Comparison of ENCODE assay signal across 17 cellular contexts in the genomic region with DNA sequence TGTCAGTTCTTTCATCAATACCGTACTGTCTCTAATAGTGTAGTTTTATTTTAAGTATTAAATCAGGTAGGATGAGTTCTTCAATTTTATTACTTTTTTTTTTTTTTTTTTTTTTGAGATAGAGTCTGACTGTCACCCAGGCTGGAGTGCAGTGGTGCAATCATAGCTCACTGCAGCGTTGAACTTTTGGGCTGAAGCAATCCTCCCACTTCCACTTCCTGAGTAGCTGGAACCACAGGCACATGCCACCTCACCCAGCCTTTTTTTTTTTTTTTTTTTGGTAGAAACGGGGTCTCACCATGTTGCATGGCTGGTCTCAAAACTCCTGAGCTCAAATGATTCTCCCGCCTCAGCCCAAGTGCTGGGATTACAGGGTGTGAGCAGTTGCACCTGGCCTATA. TPM values are rescaled to one million over a fixed set of nuclear protein-coding genes. Genes with fewer than 3 reads are reported as not detected.
DNase-seq lines count a peak whose midpoint lies in the region; ATAC-seq and TF ChIP-seq lines count a peak whose summit lies in the region.
"Had no signal": no experiment of that assay in that cellular context is flagged by ENCODE, and none has a peak within 500 bp of the region (broad histone marks: within the 10 kb centered on the region; RNA-seq: fewer than 3 reads in every experiment).

No MANE protein-coding gene starts in this region.

- no peaks in the 10 kb centered on the region; a peak in 1 of 22 replicates for H3K36me3 ChIP-seq in BLaER1 treated with 17β-estradiol and CSF1 and Interleukin-3, amounts not matched to agents 10 nM and 100 nM
- H3K36me3 ChIP-seq in testis (ENCODE audit: low read depth, missing control alignments), result no peaks in the 10 kb centered on the region
- H3K36me3 ChIP-seq: esophagus squamous epithelium, vagina had no signal

- peaks cover 16 to 58% (median 23%) of the 10 kb centered on the region in 11 experiments; a peak in 19 of 22 replicates for H3K9me3 ChIP-seq in BLaER1 treated with 17β-estradiol and CSF1 and Interleukin-3, amounts not matched to agents 10 nM and 100 nM (replicated peaks in 1 of 11)
- H3K9me3 ChIP-seq in testis, result no peaks in the 10 kb centered on the region
- H3K9me3 ChIP-seq: esophagus squamous epithelium had no signal

- intact Hi-C loops in activated T-helper 2 cell treated with anti-CD3 and anti-CD28 coated beads, Interferon-gamma antibody, Interleukin-2, Interleukin-4, amounts not matched to agents 10 μg/mL and 5 μg/mL and 100 μg/mL, durations not matched to agents 14 hours and 24 hours and 36 hours (cut with micrococcal nuclease), result no loop called here
- intact Hi-C loops in testis (cut with DNase I; ENCODE audit: low total_unique reads), result no loop called here

- no peak for TF ChIP-seq POLR2A in testis (IDR thresholded peaks at IDR 0.05)

- H3K27me3 ChIP-seq in BLaER1 treated with 17β-estradiol and CSF1 and Interleukin-3, amounts not matched to agents 10 nM and 100 nM, result no peaks in the 10 kb centered on the region
- H3K27me3 ChIP-seq in testis, result no peaks in the 10 kb centered on the region
- H3K27me3 ChIP-seq: esophagus squamous epithelium, vagina had no signal

- peak; percentile 42 for DNase-seq in GDM1 (lab: John Stamatoyannopoulos, UW)
- DNase-seq in SIG-M5 treated with dmso at 0.1 percent for 504 hours (lab: John Stamatoyannopoulos, UW; ENCODE audit: unreplicated experiment), result peak; percentile 91
- DNase-seq in central memory CD8-positive, alpha-beta T cell (ENCODE audit: low spot score in 2 of 2), result no peak
- no peak for DNase-seq in activated T-helper 2 cell treated with anti-CD3 and anti-CD28 coated beads, Interferon-gamma antibody, Interleukin-2, Interleukin-4, amounts not matched to agents 10 μg/mL and 5 μg/mL and 100 μg/mL, durations not matched to agents 14 hours and 24 hours and 36 hours (ENCODE audit: low spot score)
- no peak for DNase-seq in testis
- no peak for DNase-seq in NCI-H748 (lab: John Stamatoyannopoulos, UW; ENCODE audit: unreplicated experiment)
- DNase-seq: activated CD8-positive, alpha-beta memory T cell treated with anti-CD3 and anti-CD28 coated beads, Interleukin-2, amount 50 U/mL, for 48 hours; anterior cingulate cortex; dermis blood vessel endothelial cell; esophagus squamous epithelium; NCI-H146; NCI-H446 treated with DMSO at 0.1 percent for 48 hours; stimulated activated naive CD4-positive, alpha-beta T cell had no signal

- peaks cover 12 to 36% (median 25%) of the 10 kb centered on the region in 10 experiments; a peak in 18 of 20 replicates for H3K4me1 ChIP-seq in BLaER1 treated with 17β-estradiol and CSF1 and Interleukin-3, amounts not matched to agents 10 nM and 100 nM
- H3K4me1 ChIP-seq in testis, result no peaks in the 10 kb centered on the region
- H3K4me1 ChIP-seq: esophagus squamous epithelium, vagina had no signal

- TF ChIP-seq CTCF in testis (IDR thresholded peaks at IDR 0.05), result no peak

- H3K4me3 Mint-ChIP-seq in central memory CD8-positive, alpha-beta T cell, result no peak overlapping the region
- no peak overlapping the region for H3K4me3 Mint-ChIP-seq in activated T-helper 2 cell treated with anti-CD3 and anti-CD28 coated beads, Interferon-gamma antibody, Interleukin-2, Interleukin-4, amounts not matched to agents 10 μg/mL and 5 μg/mL and 100 μg/mL, durations not matched to agents 14 hours and 24 hours and 36 hours (ENCODE audit: low read depth)
- H3K4me3 Mint-ChIP-seq: B cell had no signal

- H3K27me3 Mint-ChIP-seq in central memory CD8-positive, alpha-beta T cell, result no peaks in the 10 kb centered on the region
- H3K27me3 Mint-ChIP-seq in activated T-helper 2 cell treated with anti-CD3 and anti-CD28 coated beads, Interferon-gamma antibody, Interleukin-2, Interleukin-4, amounts not matched to agents 10 μg/mL and 5 μg/mL and 100 μg/mL, durations not matched to agents 14 hours and 24 hours and 36 hours (ENCODE audit: low read depth), result peaks cover 14% of the 10 kb centered on the region
- H3K27me3 Mint-ChIP-seq: B cell had no signal

- no peak overlapping the region for H3K4me3 ChIP-seq in BLaER1 treated with 17β-estradiol and CSF1 and Interleukin-3, amounts not matched to agents 10 nM and 100 nM
- H3K4me3 ChIP-seq in testis, result no peak overlapping the region
- H3K4me3 ChIP-seq: esophagus squamous epithelium, vagina had no signal

- peak; percentile 58 for ATAC-seq in central memory CD8-positive, alpha-beta T cell (replicated peaks; ENCODE audit: extremely low read depth, poor library complexity, severe bottlenecking)
- no peak for ATAC-seq in HG03175 (IDR thresholded peaks at IDR 0.05; ENCODE audit: unreplicated experiment)

- no peaks in the 10 kb centered on the region for H3K4me1 Mint-ChIP-seq in central memory CD8-positive, alpha-beta T cell
- H3K4me1 Mint-ChIP-seq in activated T-helper 2 cell treated with anti-CD3 and anti-CD28 coated beads, Interferon-gamma antibody, Interleukin-2, Interleukin-4, amounts not matched to agents 10 μg/mL and 5 μg/mL and 100 μg/mL, durations not matched to agents 14 hours and 24 hours and 36 hours (ENCODE audit: low read depth), result no peaks in the 10 kb centered on the region
- H3K4me1 Mint-ChIP-seq: B cell had no signal

- no peaks in the 10 kb centered on the region for H3K36me3 Mint-ChIP-seq in central memory CD8-positive, alpha-beta T cell (ENCODE audit: insufficient read depth)
- no peaks in the 10 kb centered on the region for H3K36me3 Mint-ChIP-seq in activated T-helper 2 cell treated with anti-CD3 and anti-CD28 coated beads, Interferon-gamma antibody, Interleukin-2, Interleukin-4, amounts not matched to agents 10 μg/mL and 5 μg/mL and 100 μg/mL, durations not matched to agents 14 hours and 24 hours and 36 hours (ENCODE audit: low read depth)

- H3K9ac ChIP-seq in BLaER1 treated with 17β-estradiol and CSF1 and Interleukin-3, amounts not matched to agents 10 nM and 100 nM, result peak overlapping the region in 9 of 11 experiments; percentile 18 to 67 (median 60); a peak in 13 of 22 replicates

- no peaks in the 10 kb centered on the region for H4K20me1 ChIP-seq in BLaER1 treated with 17β-estradiol and CSF1 and Interleukin-3, amounts not matched to agents 10 nM and 100 nM

- no peaks in the 10 kb centered on the region for H3K9me3 Mint-ChIP-seq in central memory CD8-positive, alpha-beta T cell
- H3K9me3 Mint-ChIP-seq in activated T-helper 2 cell treated with anti-CD3 and anti-CD28 coated beads, Interferon-gamma antibody, Interleukin-2, Interleukin-4, amounts not matched to agents 10 μg/mL and 5 μg/mL and 100 μg/mL, durations not matched to agents 14 hours and 24 hours and 36 hours, result peaks cover 9% of the 10 kb centered on the region

- H3K27ac ChIP-seq in BLaER1 treated with 17β-estradiol and CSF1 and Interleukin-3, amounts not matched to agents 10 nM and 100 nM, result peak overlapping the region in 9 of 11 experiments; percentile 67 to 85 (median 80); a peak in 18 of 22 replicates
- no peak overlapping the region for H3K27ac ChIP-seq in testis
- H3K27ac ChIP-seq: esophagus squamous epithelium, vagina had no signal

- WGBS in testis, 2 donors, result 57 to 65% methylated on average over 4 of the region's 4 CpGs

- no peak overlapping the region for H3K27ac Mint-ChIP-seq in central memory CD8-positive, alpha-beta T cell (ENCODE audit: low read depth)
- H3K27ac Mint-ChIP-seq in activated T-helper 2 cell treated with anti-CD3 and anti-CD28 coated beads, Interferon-gamma antibody, Interleukin-2, Interleukin-4, amounts not matched to agents 10 μg/mL and 5 μg/mL and 100 μg/mL, durations not matched to agents 14 hours and 24 hours and 36 hours, result no peak overlapping the region
- H3K27ac Mint-ChIP-seq: B cell had no signal

- H3K4me2 ChIP-seq in BLaER1 treated with 17β-estradiol and CSF1 and Interleukin-3, amounts not matched to agents 10 nM and 100 nM, result peak overlapping the region; percentile 34 to 74 (median 68); a peak in 19 of 22 replicates

RNA-seq across cellular contexts. Expression of a gene that starts 44.3 kb away (rescaled TPM):
- not detected in 2 replicates for total RNA-seq in activated T-helper 2 cell treated with anti-CD3 and anti-CD28 coated beads, Interferon-gamma antibody, Interleukin-2, Interleukin-4, amounts not matched to agents 10 μg/mL and 5 μg/mL and 100 μg/mL, durations not matched to agents 14 hours and 24 hours and 36 hours
- 1 to 10 TPM; 2.3 to 5.8 TPM for total RNA-seq in testis
- polyA plus RNA-seq in testis (ENCODE audit: insufficient read depth, low read depth, low replicate concordance), result 1.5 TPM

Comparison
In these comparisons a context has a peak if more than half of its experiments do, and no peak if none do; other contexts are left out.
1. H3K27ac ChIP-seq: peak in BLaER1 treated with 17β-estradiol and CSF1 and Interleukin-3, amounts not matched to agents 10 nM and 100 nM (9 of 11); none in testis (0 of 2).
2. DNase-seq: peak in GDM1 (single experiment) and SIG-M5 treated with dmso at 0.1 percent for 504 hours (single experiment); none in central memory CD8-positive, alpha-beta T cell (0 of 2), activated T-helper 2 cell treated with anti-CD3 and anti-CD28 coated beads, Interferon-gamma antibody, Interleukin-2, Interleukin-4, amounts not matched to agents 10 μg/mL and 5 μg/mL and 100 μg/mL, durations not matched to agents 14 hours and 24 hours and 36 hours (single experiment), testis (single experiment) and NCI-H748 (single experiment).